In genomic region chr10:113097046-113097415, GRCh38 we compare ENCODE assay signal across 14 cellular contexts.
DNase-seq lines count a peak whose midpoint lies in the region; ATAC-seq and TF ChIP-seq lines count a peak whose summit lies in the region.
"Had no signal": no experiment of that assay in that cellular context is flagged by ENCODE, and none has a peak within 500 bp of the region (broad histone marks: within the 10 kb centered on the region; RNA-seq: fewer than 3 reads in every experiment).

No MANE protein-coding gene starts in this region.

- H3K36me3 ChIP-seq in breast epithelium, result no peaks in the 10 kb centered on the region
- no peaks in the 10 kb centered on the region for H3K36me3 ChIP-seq in sigmoid colon
- no peaks in the 10 kb centered on the region for H3K36me3 ChIP-seq in body of pancreas (replicated peaks in 1 of 2; ENCODE audit: insufficient read depth in 1 of 2, low read depth in 2 of 2)

- peaks cover 69% of the 10 kb centered on the region for H3K4me1 Mint-ChIP-seq in CD14-positive monocyte

- in situ Hi-C loops in KBM-7 (cut with MboI; ENCODE audit: low pct_unique_long_range_greater_than_20kb, low sequenced_read_pairs), result no loop called here

- WGBS in sigmoid colon, 2 donors, result 88 to 92% methylated on average over 5 of the region's 5 CpGs
- 82% methylated on average over 5 of the region's 5 CpGs; no CpG with 5 or more reads in 1 of the 2 donors for WGBS in body of pancreas, 2 donors

- peaks cover 39 to 74% (median 54%) of the 10 kb centered on the region in 3 donors for H3K27me3 Mint-ChIP-seq in CD14-positive monocyte (ENCODE audit: low read depth in 3 of 3)
- H3K27me3 Mint-ChIP-seq: activated naive CD8-positive, alpha-beta T cell treated with anti-CD3 and anti-CD28 coated beads for 36 hours had no signal

- H3K27ac Mint-ChIP-seq in CD14-positive monocyte, result peak overlapping the region in 5 of 7 donors; percentile 12 to 75 (median 51)

- H3K9me3 ChIP-seq in breast epithelium, result no peaks in the 10 kb centered on the region
- H3K9me3 ChIP-seq in sigmoid colon, result no peaks in the 10 kb centered on the region
- no peaks in the 10 kb centered on the region for H3K9me3 ChIP-seq in body of pancreas

- peaks cover 53 to 69% of the 10 kb centered on the region in 2 donors for H3K36me3 Mint-ChIP-seq in CD14-positive monocyte

- intact Hi-C loops in CD14-positive monocyte (cut with micrococcal nuclease), result loop anchor here (10.0 kb wide), 2 partner anchors 142 to 242 kb away; partner anchors contain the start of gene TCF7L2 (in 1 of the 2)
- intact Hi-C loops in breast epithelium (cut with DNase I; ENCODE audit: low total_unique reads), result no loop called here
- intact Hi-C loops in sigmoid colon (cut with DNase I), result no loop called here
- intact Hi-C loops in body of pancreas (cut with DNase I), result no loop called here

- DNase-seq in CD14-positive monocyte (ENCODE audit: low spot score), result no peak
- peak; percentile 25 for DNase-seq in KBM-7
- DNase-seq in breast epithelium (ENCODE audit: low spot score in 2 of 2), result no peak
- no peak for DNase-seq in sigmoid colon
- DNase-seq in body of pancreas, result no peak
- DNase-seq in stimulated activated CD4-positive, alpha-beta T cell treated with anti-CD3 and anti-CD28 coated beads, Interleukin-4, amount 100 ng/mL, for 4 hours, result no peak
- DNase-seq in activated CD4-positive, alpha-beta T cell treated with anti-CD3 and anti-CD28 coated beads, Interleukin-2, amount 50 U/mL, for 4 hours, result no peak
- DNase-seq: activated CD8-positive, alpha-beta memory T cell treated with anti-CD3 and anti-CD28 coated beads, Interleukin-2, amount 50 U/mL, for 4 hours; activated naive CD8-positive, alpha-beta T cell treated with anti-CD3 and anti-CD28 coated beads for 36 hours; DMS79 treated with DMSO at 0.1 percent for 48 hours; NCI-H1048; spleen had no signal

- peak overlapping the region; percentile 69 to 81 for H3K27ac ChIP-seq in breast epithelium
- H3K27ac ChIP-seq in sigmoid colon, result peak overlapping the region; percentile 58 to 74 (median 66)
- no peak overlapping the region for H3K27ac ChIP-seq in body of pancreas

- no peak for ATAC-seq in body of pancreas
- ATAC-seq in GM21515 (IDR thresholded peaks at IDR 0.05; ENCODE audit: unreplicated experiment), result no peak

- H3K9me3 Mint-ChIP-seq in CD14-positive monocyte, result peaks cover 6 to 26% (median 20%) of the 10 kb centered on the region in 7 donors
- H3K9me3 Mint-ChIP-seq: neural crest cell had no signal

- TF ChIP-seq CTCF in CD14-positive monocyte (IDR thresholded peaks at IDR 0.05) (no peak), breast epithelium (IDR thresholded peaks at IDR 0.05) (no peak), sigmoid colon (IDR thresholded peaks at IDR 0.05) (no peak), body of pancreas (IDR thresholded peaks at IDR 0.05) (no peak)

- H3K4me3 Mint-ChIP-seq in CD14-positive monocyte, result peak overlapping the region in 1 of 2 donors; percentile 70
- H3K4me3 Mint-ChIP-seq: activated naive CD8-positive, alpha-beta T cell treated with anti-CD3 and anti-CD28 coated beads for 36 hours; neural crest cell had no signal

- no peaks in the 10 kb centered on the region for H3K27me3 ChIP-seq in breast epithelium
- no peaks in the 10 kb centered on the region for H3K27me3 ChIP-seq in sigmoid colon
- H3K27me3 ChIP-seq in body of pancreas, result no peaks in the 10 kb centered on the region
- H3K27me3 ChIP-seq: spleen had no signal

- H3K4me1 ChIP-seq in breast epithelium (peaks cover 0 to 8% of the 10 kb centered on the region in 2 donors), sigmoid colon (peaks cover 0 to 61% (median 58%) of the 10 kb centered on the region in 4 donors), body of pancreas (peaks cover 23% of the 10 kb centered on the region)

- no peak for TF ChIP-seq POLR2A in breast epithelium (IDR thresholded peaks at IDR 0.05)
- no peak for TF ChIP-seq POLR2A in sigmoid colon (IDR thresholded peaks at IDR 0.05)
- no peak for TF ChIP-seq POLR2A in body of pancreas (IDR thresholded peaks at IDR 0.05)

- no peak for TF ChIP-seq EP300 in sigmoid colon (IDR thresholded peaks at IDR 0.05)

- H3K4me3 ChIP-seq in breast epithelium, result no peak overlapping the region
- no peak overlapping the region for H3K4me3 ChIP-seq in sigmoid colon
- no peak overlapping the region for H3K4me3 ChIP-seq in body of pancreas
- H3K4me3 ChIP-seq: spleen had no signal

Comparison
In these comparisons a context has a peak if more than half of its experiments do, and no peak if none do; other contexts are left out.
1. H3K27ac ChIP-seq: peak in breast epithelium (2 of 2) and sigmoid colon (4 of 4); none in body of pancreas (0 of 4).
2. intact Hi-C loops: an anchor here in CD14-positive monocyte (10.0 kb wide); none called in breast epithelium, sigmoid colon and body of pancreas.